In the genomic region with DNA sequence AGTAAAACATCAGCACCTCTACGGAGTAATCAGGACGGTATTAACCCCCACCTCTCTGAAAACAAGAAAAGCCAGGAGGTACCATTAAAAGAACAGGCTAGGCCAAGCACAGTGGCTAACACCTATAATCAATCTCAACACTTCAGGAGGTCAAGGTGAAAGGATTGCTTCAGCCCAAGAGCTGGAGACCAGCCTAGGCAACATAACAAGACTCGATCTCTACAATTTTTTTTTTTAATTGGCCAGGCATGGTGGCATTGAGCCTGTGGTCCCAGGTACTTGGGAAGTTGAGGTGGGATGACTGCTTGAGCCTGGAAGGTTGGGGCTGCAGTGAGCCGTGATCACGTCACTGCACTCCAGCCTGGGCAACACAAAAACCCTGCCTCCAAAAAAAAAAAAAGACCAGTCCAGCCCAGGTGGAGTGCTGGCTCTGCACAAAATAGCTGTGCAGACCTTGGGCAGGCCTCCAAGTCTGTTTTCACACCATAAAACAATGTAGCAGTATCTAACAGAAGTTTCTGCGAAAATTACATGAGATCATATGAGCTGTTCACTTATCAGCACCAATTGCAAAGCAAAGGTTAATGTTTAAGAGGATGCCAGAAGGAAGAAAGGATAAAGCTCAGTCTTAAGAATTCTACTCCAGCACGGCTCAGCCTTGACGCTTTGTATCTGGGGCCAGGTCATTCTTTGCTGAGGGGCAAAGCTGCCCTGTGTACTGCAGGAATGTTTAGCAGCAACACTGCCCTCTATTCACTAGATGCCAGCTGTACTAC, we compare ENCODE assay signal across 10 cellular contexts. TPM values are rescaled to one million over a fixed set of nuclear protein-coding genes. Genes with fewer than 3 reads are reported as not detected.
DNase-seq lines count a peak whose midpoint lies in the region; ATAC-seq and TF ChIP-seq lines count a peak whose summit lies in the region.
"Had no signal": no experiment of that assay in that cellular context is flagged by ENCODE, and none has a peak within 500 bp of the region (broad histone marks: within the 10 kb centered on the region; RNA-seq: fewer than 3 reads in every experiment).

No MANE protein-coding gene starts in this region.

- H3K27me3 ChIP-seq in liver (ENCODE audit: control insufficient read depth in 4 of 4, insufficient read depth in 4 of 4, low read length in 3 of 4): no peaks in the 10 kb centered on the region
- no peaks in the 10 kb centered on the region for H3K27me3 ChIP-seq in stomach

- peaks cover 2 to 34% (median 24%) of the 10 kb centered on the region in 4 donors for H3K4me1 ChIP-seq in liver (ENCODE audit: control insufficient read depth in 4 of 4, insufficient read depth in 4 of 4, low read length in 3 of 4)
- H3K4me1 ChIP-seq in stomach: peaks cover 22 to 93% (median 59%) of the 10 kb centered on the region in 4 donors

- H3K4me3 ChIP-seq in liver (ENCODE audit: low read depth in 1 of 3, low read length in 3 of 3): no peak overlapping the region
- H3K4me3 ChIP-seq in stomach: no peak overlapping the region

- no peak for TF ChIP-seq EP300 in stomach (IDR thresholded peaks at IDR 0.05)

- WGBS in liver: 27% methylated on average over 8 of the region's 8 CpGs
- WGBS in stomach, 5 donors: 23 to 49% (median 29%) methylated on average over 8 of the region's 8 CpGs

- TF ChIP-seq POLR2A in stomach (IDR thresholded peaks at IDR 0.05): no peak

- no peak for TF ChIP-seq RAD21 in liver (IDR thresholded peaks at IDR 0.05)

- DNase-seq in NCI-H2227 treated with DMSO at 0.1 percent for 48 hours (lab: John Stamatoyannopoulos, UW) (peak; percentile 32), cerebellum (ENCODE audit: low spot score) (peak; percentile 53), stomach (peak; percentile 80), putamen (ENCODE audit: low spot score) (no peak), RKO (ENCODE audit: low spot score) (no peak)
- DNase-seq: activated CD8-positive, alpha-beta memory T cell treated with anti-CD3 and anti-CD28 coated beads, Interleukin-2, amount 50 U/mL, for 48 hours; aorta; NCI-H1105 had no signal

- TF ChIP-seq CTCF in liver (IDR thresholded peaks at IDR 0.05; ENCODE audit: low read depth, low read length, missing input control) (no peak), stomach (IDR thresholded peaks at IDR 0.05) (no peak)

- intact Hi-C loops in stomach (cut with DNase I; ENCODE audit: low total_unique reads): no loop called here

- H3K9me3 ChIP-seq in liver (ENCODE audit: control insufficient read depth in 4 of 4, low read length in 3 of 4) (no peaks in the 10 kb centered on the region), stomach (no peaks in the 10 kb centered on the region)

- H3K27ac ChIP-seq in liver (ENCODE audit: low read depth in 1 of 2, low read length in 2 of 2) (peak overlapping the region; percentile 28 to 50), stomach (peak overlapping the region; percentile 65 to 83 (median 75))

- no peak for ATAC-seq in GM18519 (IDR thresholded peaks at IDR 0.05; ENCODE audit: low FRiP score, unreplicated experiment)

- no peak overlapping the region for H3K9ac ChIP-seq in liver (ENCODE audit: low read depth in 1 of 2, low read length in 2 of 2)

- H3K36me3 ChIP-seq in liver (ENCODE audit: control insufficient read depth in 4 of 4, insufficient read depth in 3 of 4, low read depth in 1 of 4, low read length in 3 of 4): no peaks in the 10 kb centered on the region
- H3K36me3 ChIP-seq in stomach: peaks cover 0 to 8% (median 4%) of the 10 kb centered on the region in 4 donors

TF ChIP-seq in liver, 16 proteins besides CTCF, POLR2A, EP300 and RAD21:
- TF ChIP-seq RXRA (IDR thresholded peaks at IDR 0.05): peak in 1 of 2 donors; percentile 22
- TF ChIP-seq HNF4A (conservative IDR thresholded peaks at IDR 0.05): peak; percentile 12 to 28
- no peak for TF ChIP-seq EGR1 (IDR thresholded peaks at IDR 0.05; ENCODE audit: low read depth in 2 of 2)
- no peak for TF ChIP-seq SP1 (IDR thresholded peaks at IDR 0.05)
- TF ChIP-seq, protein P1, sequence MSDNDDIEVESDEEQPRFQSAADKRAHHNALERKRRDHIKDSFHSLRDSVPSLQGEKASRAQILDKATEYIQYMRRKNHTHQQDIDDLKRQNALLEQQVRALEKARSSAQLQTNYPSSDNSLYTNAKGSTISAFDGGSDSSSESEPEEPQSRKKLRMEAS (IDR thresholded peaks at IDR 0.05): no peak

RNA-seq across cellular contexts. Expression of gene CHKA, which starts 14.8 kb away (rescaled TPM):
- total RNA-seq in cerebellum (53.4 TPM), liver (10 to 100 TPM; 18.4 to 41.9 TPM), stomach (100 to 1,000 TPM in 4 of 5 donors, 10 to 100 TPM in 1; 85.9 to 227 (median 147) TPM)
- polyA plus RNA-seq in liver (10 to 100 TPM; 11.4 to 16.1 TPM), stomach (10 to 100 TPM; 20.9 to 47.2 (median 36.7) TPM)

Comparison
In these comparisons a context has a peak if more than half of its experiments do, and no peak if none do; other contexts are left out.
1. DNase-seq: peak in NCI-H2227 treated with DMSO at 0.1 percent for 48 hours (single experiment), cerebellum (single experiment) and stomach (single experiment); none in putamen (single experiment) and RKO (single experiment).